In the genomic region with DNA sequence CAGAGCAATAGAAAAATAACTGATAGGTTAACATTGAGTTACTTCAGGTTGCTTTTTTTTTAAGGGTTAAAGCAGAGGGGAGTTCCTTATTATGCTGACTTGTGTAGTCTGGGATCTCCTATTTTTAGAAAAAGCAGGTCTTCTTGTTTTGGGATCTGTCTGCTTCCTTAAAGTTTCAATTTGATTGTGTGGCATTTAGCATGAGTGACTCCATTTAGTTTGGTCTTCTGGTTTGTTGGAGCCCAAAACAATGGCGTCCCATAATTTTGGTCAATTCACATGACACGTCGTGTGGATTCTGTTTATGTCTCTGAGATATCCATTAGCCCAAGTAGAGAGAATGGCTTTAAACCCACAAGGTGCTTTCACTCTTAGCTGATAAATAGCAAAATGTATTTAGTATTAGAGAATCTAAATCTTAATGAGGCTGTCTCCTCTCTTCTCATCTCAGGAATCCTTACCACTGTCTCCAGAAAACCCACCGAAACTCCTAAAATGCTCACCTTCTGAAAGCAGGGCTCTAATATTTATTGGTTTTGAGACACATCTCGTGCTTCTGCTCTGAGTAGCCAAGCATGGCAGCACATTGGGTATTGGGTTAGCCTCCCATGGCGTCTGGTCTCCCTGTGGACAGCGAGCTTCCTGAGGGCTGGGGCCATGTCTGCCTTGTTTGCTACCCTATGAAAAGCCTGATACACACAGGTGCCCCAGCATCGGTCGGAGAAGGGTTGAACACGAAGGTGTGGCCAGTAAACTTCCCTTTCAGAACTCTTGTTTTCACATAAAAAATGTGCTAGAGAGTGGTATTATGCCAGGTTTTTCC, we compare ENCODE assay signal across 11 cellular contexts.
DNase-seq lines count a peak whose midpoint lies in the region; ATAC-seq and TF ChIP-seq lines count a peak whose summit lies in the region.
"Had no signal": no experiment of that assay in that cellular context is flagged by ENCODE, and none has a peak within 500 bp of the region (broad histone marks: within the 10 kb centered on the region; RNA-seq: fewer than 3 reads in every experiment).

No MANE protein-coding gene starts in this region.

- no peaks in the 10 kb centered on the region for H3K4me1 ChIP-seq in neuronal stem cell (ENCODE audit: control insufficient read depth in 2 of 2, insufficient read depth in 1 of 2, low read depth in 1 of 2, low read length in 2 of 2)
- no peaks in the 10 kb centered on the region for H3K4me1 ChIP-seq in suprapubic skin

- no peak for TF ChIP-seq POLR2A in suprapubic skin (IDR thresholded peaks at IDR 0.05)

- H3K9me3 Mint-ChIP-seq in immature natural killer cell = no peaks in the 10 kb centered on the region

- peaks cover 52 to 77% of the 10 kb centered on the region in 2 donors for H3K4me1 Mint-ChIP-seq in immature natural killer cell

- H2BK15ac ChIP-seq in neuronal stem cell (ENCODE audit: low read length) = no peak overlapping the region

- H2AK5ac ChIP-seq in neuronal stem cell (ENCODE audit: low read depth, low read length) = no peak overlapping the region

- no peak overlapping the region for H2BK120ac ChIP-seq in neuronal stem cell (ENCODE audit: low read depth, low read length)

- H3K36me3 ChIP-seq in neuronal stem cell (replicated peaks in 1 of 2; ENCODE audit: control insufficient read depth in 2 of 2, insufficient read depth in 2 of 2, low read length in 2 of 2) (peaks cover 2 to 31% of the 10 kb centered on the region in 2 donors), suprapubic skin (peaks cover 15% of the 10 kb centered on the region)

- H3K14ac ChIP-seq in neuronal stem cell (ENCODE audit: low read length) = no peak overlapping the region

- peak overlapping the region; percentile 43 to 93 (median 84) for H3K27ac Mint-ChIP-seq in immature natural killer cell

- H3K27me3 Mint-ChIP-seq in immature natural killer cell (ENCODE audit: low read depth in 3 of 3) = peaks cover 2 to 17% (median 12%) of the 10 kb centered on the region in 3 donors

- no peak overlapping the region for H4K91ac ChIP-seq in neuronal stem cell (ENCODE audit: low read depth, low read length, poor library complexity)

- no peak for TF ChIP-seq CTCF in suprapubic skin (IDR thresholded peaks at IDR 0.05)

- H3K18ac ChIP-seq in neuronal stem cell (ENCODE audit: low read length) = no peak overlapping the region

- WGBS in neuronal stem cell (ENCODE audit: extremely low coverage in 2 of 2, insufficient read length in 2 of 2, insufficient replicate concordance in 1 of 2), 2 donors = no CpG with 5 or more reads among the region's 10 CpGs
- 97% methylated on average over 10 of the region's 10 CpGs for WGBS in suprapubic skin

- no peak overlapping the region for H4K8ac ChIP-seq in neuronal stem cell (ENCODE audit: low read depth, low read length)

- H3K27me3 ChIP-seq in neuronal stem cell (ENCODE audit: control insufficient read depth in 3 of 3, insufficient read depth in 3 of 3, low read depth in 1 of 3, low read length in 3 of 3) (no peaks in the 10 kb centered on the region), suprapubic skin (no peaks in the 10 kb centered on the region)
- H3K27me3 ChIP-seq: esophagus squamous epithelium had no signal

- no peak overlapping the region for H3K4me2 ChIP-seq in neuronal stem cell (ENCODE audit: insufficient read depth, low read length, poor library complexity, severe bottlenecking)

- no peaks in the 10 kb centered on the region for H3K79me1 ChIP-seq in neuronal stem cell (ENCODE audit: low read depth, low read length)

- H3K23ac ChIP-seq in neuronal stem cell (ENCODE audit: low read depth, low read length, poor library complexity) = no peak overlapping the region

- H3K9ac ChIP-seq in neuronal stem cell (ENCODE audit: low read depth, low read length, poor library complexity) = no peak overlapping the region

- TF ChIP-seq EP300 in suprapubic skin (IDR thresholded peaks at IDR 0.05) = no peak

- peak overlapping the region in 1 of 5 donors; percentile 49 for H3K4me3 Mint-ChIP-seq in immature natural killer cell

- no peak overlapping the region for H3K4me3 ChIP-seq in neuronal stem cell (ENCODE audit: low read length in 2 of 2)
- H3K4me3 ChIP-seq in suprapubic skin = no peak overlapping the region
- H3K4me3 ChIP-seq: esophagus squamous epithelium had no signal

- H2AFZ ChIP-seq in neuronal stem cell (ENCODE audit: low read length) = no peak overlapping the region

- H3K4ac ChIP-seq in neuronal stem cell (ENCODE audit: low read length) = no peak overlapping the region

- H3K9me3 ChIP-seq in neuronal stem cell (replicated peaks in 1 of 2; ENCODE audit: control insufficient read depth in 2 of 2, insufficient read depth in 1 of 2, low read depth in 1 of 2, low read length in 2 of 2) (no peaks in the 10 kb centered on the region), suprapubic skin (no peaks in the 10 kb centered on the region)
- H3K9me3 ChIP-seq: esophagus squamous epithelium had no signal

- no peak overlapping the region for H2BK5ac ChIP-seq in neuronal stem cell (ENCODE audit: low read length)

- no peak for DNase-seq in immature natural killer cell
- DNase-seq in neuronal stem cell (ENCODE audit: low spot score) = no peak
- no peak for DNase-seq in ureter (ENCODE audit: low spot score)
- DNase-seq in suprapubic skin (ENCODE audit: low spot score in 2 of 2) = no peak
- DNase-seq: amygdala, T-helper 9 cell had no signal

- ATAC-seq in GM18511 (IDR thresholded peaks at IDR 0.05; ENCODE audit: unreplicated experiment) (peak; percentile 38), GM21515 (IDR thresholded peaks at IDR 0.05; ENCODE audit: unreplicated experiment) (peak; percentile 40), HG03354 (IDR thresholded peaks at IDR 0.05; ENCODE audit: poor library complexity, severe bottlenecking, unreplicated experiment) (peak; percentile 39), SK-N-SH treated with all-trans-retinoic acid at 6 μM for 48 hours (no peak)

- peaks cover 39 to 65% (median 61%) of the 10 kb centered on the region in 3 donors for H3K36me3 Mint-ChIP-seq in immature natural killer cell

- H2BK12ac ChIP-seq in neuronal stem cell (ENCODE audit: low read length) = no peak overlapping the region

- H3K27ac ChIP-seq in neuronal stem cell (replicated peaks; ENCODE audit: low read length) (no peak overlapping the region), suprapubic skin (no peak overlapping the region)

TF ChIP-seq in SK-N-SH treated with all-trans-retinoic acid at 6 μM for 48 hours, 23 proteins besides CTCF, POLR2A, EP300 and RAD21 (continues in another document):
- TF ChIP-seq ZNF8 (CRISPR knock-in tag; IDR thresholded peaks at IDR 0.05) (no peak), OSR1 (CRISPR knock-in tag; IDR thresholded peaks at IDR 0.05) (no peak), ESRRG (CRISPR knock-in tag; IDR thresholded peaks at IDR 0.05) (no peak), ISL1 (CRISPR knock-in tag; IDR thresholded peaks at IDR 0.05) (no peak), GLIS3 (CRISPR knock-in tag; IDR thresholded peaks at IDR 0.05) (no peak), ARNTL (CRISPR knock-in tag; IDR thresholded peaks at IDR 0.05; ENCODE audit: borderline replicate concordance, low read depth) (no peak)
- TF ChIP-seq, protein P1, sequence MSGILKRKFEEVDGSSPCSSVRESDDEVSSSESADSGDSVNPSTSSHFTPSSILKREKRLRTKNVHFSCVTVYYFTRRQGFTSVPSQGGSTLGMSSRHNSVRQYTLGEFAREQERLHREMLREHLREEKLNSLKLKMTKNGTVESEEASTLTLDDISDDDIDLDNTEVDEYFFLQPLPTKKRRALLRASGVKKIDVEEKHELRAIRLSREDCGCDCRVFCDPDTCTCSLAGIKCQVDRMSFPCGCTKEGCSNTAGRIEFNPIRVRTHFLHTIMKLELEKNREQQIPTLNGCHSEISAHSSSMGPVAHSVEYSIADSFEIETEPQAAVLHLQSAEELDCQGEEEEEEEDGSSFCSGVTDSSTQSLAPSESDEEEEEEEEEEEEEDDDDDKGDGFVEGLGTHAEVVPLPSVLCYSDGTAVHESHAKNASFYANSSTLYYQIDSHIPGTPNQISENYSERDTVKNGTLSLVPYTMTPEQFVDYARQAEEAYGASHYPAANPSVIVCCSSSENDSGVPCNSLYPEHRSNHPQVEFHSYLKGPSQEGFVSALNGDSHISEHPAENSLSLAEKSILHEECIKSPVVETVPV (CRISPR knock-in tag; IDR thresholded peaks at IDR 0.05) = no peak
- TF ChIP-seq, protein P2, sequence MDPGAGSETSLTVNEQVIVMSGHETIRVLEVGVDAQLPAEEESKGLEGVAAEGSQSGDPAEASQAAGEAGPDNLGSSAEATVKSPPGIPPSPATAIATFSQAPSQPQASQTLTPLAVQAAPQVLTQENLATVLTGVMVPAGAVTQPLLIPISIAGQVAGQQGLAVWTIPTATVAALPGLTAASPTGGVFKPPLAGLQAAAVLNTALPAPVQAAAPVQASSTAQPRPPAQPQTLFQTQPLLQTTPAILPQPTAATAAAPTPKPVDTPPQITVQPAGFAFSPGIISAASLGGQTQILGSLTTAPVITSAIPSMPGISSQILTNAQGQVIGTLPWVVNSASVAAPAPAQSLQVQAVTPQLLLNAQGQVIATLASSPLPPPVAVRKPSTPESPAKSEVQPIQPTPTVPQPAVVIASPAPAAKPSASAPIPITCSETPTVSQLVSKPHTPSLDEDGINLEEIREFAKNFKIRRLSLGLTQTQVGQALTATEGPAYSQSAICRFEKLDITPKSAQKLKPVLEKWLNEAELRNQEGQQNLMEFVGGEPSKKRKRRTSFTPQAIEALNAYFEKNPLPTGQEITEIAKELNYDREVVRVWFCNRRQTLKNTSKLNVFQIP (CRISPR knock-in tag; IDR thresholded peaks at IDR 0.05; ENCODE audit: borderline replicate concordance, low read depth) = no peak
- TF ChIP-seq, protein P3, sequence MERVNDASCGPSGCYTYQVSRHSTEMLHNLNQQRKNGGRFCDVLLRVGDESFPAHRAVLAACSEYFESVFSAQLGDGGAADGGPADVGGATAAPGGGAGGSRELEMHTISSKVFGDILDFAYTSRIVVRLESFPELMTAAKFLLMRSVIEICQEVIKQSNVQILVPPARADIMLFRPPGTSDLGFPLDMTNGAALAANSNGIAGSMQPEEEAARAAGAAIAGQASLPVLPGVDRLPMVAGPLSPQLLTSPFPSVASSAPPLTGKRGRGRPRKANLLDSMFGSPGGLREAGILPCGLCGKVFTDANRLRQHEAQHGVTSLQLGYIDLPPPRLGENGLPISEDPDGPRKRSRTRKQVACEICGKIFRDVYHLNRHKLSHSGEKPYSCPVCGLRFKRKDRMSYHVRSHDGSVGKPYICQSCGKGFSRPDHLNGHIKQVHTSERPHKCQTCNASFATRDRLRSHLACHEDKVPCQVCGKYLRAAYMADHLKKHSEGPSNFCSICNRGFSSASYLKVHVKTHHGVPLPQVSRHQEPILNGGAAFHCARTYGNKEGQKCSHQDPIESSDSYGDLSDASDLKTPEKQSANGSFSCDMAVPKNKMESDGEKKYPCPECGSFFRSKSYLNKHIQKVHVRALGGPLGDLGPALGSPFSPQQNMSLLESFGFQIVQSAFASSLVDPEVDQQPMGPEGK (CRISPR knock-in tag; IDR thresholded peaks at IDR 0.05; ENCODE audit: borderline replicate concordance) = no peak
